Comparison of ENCODE assay signal across 26 cellular contexts in the genomic region with DNA sequence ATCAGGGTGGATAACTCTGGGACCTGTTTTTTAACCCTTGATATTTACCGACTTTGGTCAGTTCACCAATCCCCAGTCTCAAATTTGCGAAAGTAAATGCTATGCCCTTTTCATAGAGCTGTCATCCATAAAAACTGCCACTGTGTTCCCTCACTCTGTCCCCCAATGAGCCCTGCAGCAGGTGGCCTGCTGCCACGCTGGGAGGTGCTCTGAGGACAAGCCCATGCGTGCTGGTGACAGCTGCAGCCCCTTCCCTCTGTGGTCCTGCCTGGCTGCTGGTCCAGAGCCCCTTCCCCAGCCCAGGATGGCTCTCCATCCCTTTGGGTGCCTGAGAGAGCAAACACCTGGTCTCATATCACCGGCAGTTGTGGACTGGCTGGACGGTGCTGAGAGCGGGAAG. TPM values are rescaled to one million over a fixed set of nuclear protein-coding genes. Genes with fewer than 3 reads are reported as not detected.
"Had no signal": no experiment of that assay in that cellular context is flagged by ENCODE, and none has a peak within 500 bp of the region (broad histone marks: within the 10 kb centered on the region; RNA-seq: fewer than 3 reads in every experiment).

No MANE protein-coding gene starts in this region.

- DNase-seq: activated CD4-positive, alpha-beta T cell treated with anti-CD3 and anti-CD28 coated beads for 36 hours; activated CD4-positive, alpha-beta T cell treated with anti-CD3 and anti-CD28 coated beads, Interleukin-2, amount 10 ng/mL, durations not matched to agents 7 days and 5 days; activated CD4-positive, alpha-beta T cell treated with anti-CD3 and anti-CD28 coated beads, Interleukin-2, amount 50 U/mL, for 48 hours; activated CD8-positive, alpha-beta T cell treated with anti-CD3 and anti-CD28 coated beads, Interleukin-2, amount 10 ng/mL, durations not matched to agents 7 days and 5 days; activated gamma-delta T cell; activated naive CD4-positive, alpha-beta T cell treated with Interleukin-2 at 50 U/mL for 16 hours; activated naive CD8-positive, alpha-beta T cell treated with anti-CD3 and anti-CD28 coated beads, Interleukin-2, amount 10 ng/mL, durations not matched to agents 7 days and 5 days; activated T-cell treated with anti-CD3 and anti-CD28 coated beads, Interleukin-2, amount 50 U/mL, for 24 hours; amygdala; colonic mucosa; Kasumi-1; KG1; MM.1S; MV-4-11; NCI-H1092; NCI-H1436; NCI-H1930; NCI-H2081 treated with DMSO at 0.1 percent for 48 hours; NCI-H345; NCI-H524 treated with DMSO at 0.1 percent for 48 hours; SHP77; SJCRH30; T1000 had no signal

- H3K4me1 ChIP-seq: ascending aorta, colonic mucosa had no signal

- H3K27ac ChIP-seq: ascending aorta, cardiac muscle cell, colonic mucosa, SJCRH30, SK-N-MC had no signal

- H3K9me3 ChIP-seq: ascending aorta, colonic mucosa, SJCRH30 had no signal

- H3K27me3 ChIP-seq: ascending aorta, colonic mucosa had no signal

- H3K36me3 ChIP-seq: ascending aorta, cardiac muscle cell, colonic mucosa, SJCRH30 had no signal

- H3K4me3 ChIP-seq: ascending aorta, cardiac muscle cell, colonic mucosa, SJCRH30, SK-N-MC had no signal

RNA-seq across cellular contexts. Expression of gene NPTX1, which starts 40.1 kb away (rescaled TPM):
- total RNA-seq: ascending aorta, cardiac muscle cell, SJCRH30 had no signal
